In the genomic region with DNA sequence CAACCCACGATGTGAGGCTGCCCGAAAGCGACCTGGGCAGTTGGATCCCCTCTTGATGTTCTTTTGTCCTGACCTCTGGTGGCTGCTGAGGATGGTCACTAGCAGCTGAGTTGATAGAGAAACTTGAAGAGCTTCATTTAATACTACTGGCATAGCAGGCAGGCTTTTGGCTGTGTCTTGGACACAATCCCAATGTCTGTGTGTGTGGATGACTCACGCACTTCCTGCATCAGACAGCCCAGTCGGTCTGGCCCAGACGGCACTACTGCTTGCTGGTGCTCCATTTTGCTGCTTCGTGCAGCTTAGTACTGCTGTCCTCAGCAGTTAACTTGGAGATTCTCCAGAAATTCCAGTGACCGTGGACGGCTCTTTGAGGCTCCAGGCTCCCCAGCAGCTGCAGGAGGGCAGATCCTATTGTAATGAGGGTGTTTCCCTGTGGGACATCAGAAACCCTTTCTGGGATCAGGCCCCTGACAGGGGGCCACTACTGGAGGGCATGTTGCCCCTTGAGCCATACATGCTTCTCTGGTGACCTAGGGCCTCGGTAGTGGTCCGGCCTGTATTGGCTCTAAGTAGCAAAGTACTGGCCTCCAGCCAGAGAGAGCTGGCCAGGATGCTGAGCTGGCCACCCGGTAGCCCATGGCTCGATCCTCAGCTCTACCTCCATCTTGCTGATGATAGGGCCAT, we compare ENCODE assay signal across 10 cellular contexts. TPM values are rescaled to one million over a fixed set of nuclear protein-coding genes. Genes with fewer than 3 reads are reported as not detected.
DNase-seq lines count a peak whose midpoint lies in the region; ATAC-seq, FAIRE-seq and TF ChIP-seq lines count a peak whose summit lies in the region.
"Had no signal": no experiment of that assay in that cellular context is flagged by ENCODE, and none has a peak within 500 bp of the region (broad histone marks: within the 10 kb centered on the region; RNA-seq: fewer than 3 reads in every experiment).

No MANE protein-coding gene starts in this region.

- DNase-seq in SIG-M5 treated with dmso at 0.1 percent for 504 hours (lab: John Stamatoyannopoulos, UW; ENCODE audit: unreplicated experiment) (peak; percentile 16), SIG-M5 (lab: John Stamatoyannopoulos, UW) (no peak), bronchial epithelial cell (ENCODE audit: low read depth) (peak; percentile 76), right lobe of liver (peak; percentile 70 to 75 (median 74)), HuH-7 (ENCODE audit: low spot score) (no peak)

- H3K27ac ChIP-seq in right lobe of liver (peak overlapping the region; percentile 64 to 72 (median 69)), urinary bladder (ENCODE audit: low read depth) (peak overlapping the region; percentile 3)
- H3K27ac ChIP-seq: BLaER1 had no signal

- peaks cover 0 to 4% (median 0%) of the 10 kb centered on the region in 4 donors for H3K4me1 ChIP-seq in right lobe of liver
- H3K4me1 ChIP-seq in urinary bladder (ENCODE audit: insufficient read depth): no peaks in the 10 kb centered on the region

- H3K27me3 ChIP-seq in bronchial epithelial cell (ENCODE audit: control insufficient read depth, insufficient read depth, low read length): no peaks in the 10 kb centered on the region
- no peaks in the 10 kb centered on the region for H3K27me3 ChIP-seq in right lobe of liver
- H3K27me3 ChIP-seq: BLaER1 had no signal

- no peaks in the 10 kb centered on the region for H3K36me3 ChIP-seq in bronchial epithelial cell (ENCODE audit: control insufficient read depth, insufficient read depth, low read length)
- no peaks in the 10 kb centered on the region for H3K36me3 ChIP-seq in right lobe of liver
- no peaks in the 10 kb centered on the region for H3K36me3 ChIP-seq in urinary bladder (ENCODE audit: insufficient read depth)
- H3K36me3 ChIP-seq: BLaER1 had no signal

- intact Hi-C loops in right lobe of liver (cut with DNase I): no loop called here

- ATAC-seq in right lobe of liver: peak; percentile 84 to 90 (median 88)
- ATAC-seq in GM18867 (IDR thresholded peaks at IDR 0.05; ENCODE audit: unreplicated experiment): no peak
- no peak for ATAC-seq in HG03520 (IDR thresholded peaks at IDR 0.05; ENCODE audit: unreplicated experiment)

- no peaks in the 10 kb centered on the region for H3K9me3 ChIP-seq in right lobe of liver

- WGBS in right lobe of liver (ENCODE audit: insufficient coverage, low coverage, low lambda C conversion rate, missing lambda C conversion rate): 54% methylated on average over 3 of the region's 13 CpGs
- 22% methylated on average over 13 of the region's 13 CpGs for WGBS in urinary bladder

- no peak overlapping the region for H3K4me3 ChIP-seq in bronchial epithelial cell (ENCODE audit: low read depth, low read length)
- no peak overlapping the region for H3K4me3 ChIP-seq in right lobe of liver
- H3K4me3 ChIP-seq in urinary bladder (ENCODE audit: low read depth, low read length): no peak overlapping the region
- H3K4me3 ChIP-seq: BLaER1 had no signal

- peak; percentile 48 for TF ChIP-seq POLR2A in right lobe of liver (IDR thresholded peaks at IDR 0.05)

- no peak for FAIRE-seq in bronchial epithelial cell (lab: Jason Lieb, UNC)
- FAIRE-seq: TTC549 had no signal

- no peak for TF ChIP-seq CTCF in bronchial epithelial cell (IDR thresholded peaks at IDR 0.05; ENCODE audit: insufficient read depth, low read length, severe bottlenecking)
- no peak for TF ChIP-seq CTCF in right lobe of liver (IDR thresholded peaks at IDR 0.05)

RNA-seq across cellular contexts. Expression of gene FPR3, which starts 4.5 kb away (rescaled TPM):
- total RNA-seq in bronchial epithelial cell (not detected in 2 replicates), right lobe of liver (10 to 100 TPM in 1 of 6 experiments, 1 to 10 TPM in 5; 2.2 to 13.9 (median 4.6) TPM), urinary bladder (1.0 TPM)
- 5.8 TPM for polyA plus RNA-seq in urinary bladder

RNA-seq across cellular contexts. Expression of gene FPR2, which starts 38.5 kb away (rescaled TPM):
- not detected in 2 replicates for total RNA-seq in bronchial epithelial cell
- total RNA-seq in right lobe of liver: 1 to 10 TPM in 3 of 6 experiments, under 1 TPM in 3; 0.75 to 1.6 (median 1.1) TPM
- 1.0 TPM for total RNA-seq in urinary bladder
- polyA plus RNA-seq in urinary bladder: 4.9 TPM

RNA-seq across cellular contexts. Expression of gene FPR1, which starts 47.8 kb away (rescaled TPM):
- total RNA-seq in bronchial epithelial cell (not detected in 2 replicates), right lobe of liver (1 to 10 TPM; 1.1 to 9.0 (median 5.2) TPM), urinary bladder (7.1 TPM)
- polyA plus RNA-seq in urinary bladder: 15.7 TPM

Comparison
In these comparisons a context has a peak if more than half of its experiments do, and no peak if none do; other contexts are left out.
1. DNase-seq: peak in SIG-M5 treated with dmso at 0.1 percent for 504 hours (single experiment), bronchial epithelial cell (single experiment) and right lobe of liver (3 of 3); none in SIG-M5 (single experiment) and HuH-7 (single experiment).
2. ATAC-seq: peak in right lobe of liver (4 of 4); none in GM18867 (single experiment) and HG03520 (single experiment).